In genomic region chr3:129101370-129102138, GRCh38 we compare ENCODE assay signal across 23 cellular contexts. TPM values are rescaled to one million over a fixed set of nuclear protein-coding genes. Genes with fewer than 3 reads are reported as not detected.
DNase-seq lines count a peak whose midpoint lies in the region; ATAC-seq, FAIRE-seq and TF ChIP-seq lines count a peak whose summit lies in the region.
"Had no signal": no experiment of that assay in that cellular context is flagged by ENCODE, and none has a peak within 500 bp of the region (broad histone marks: within the 10 kb centered on the region; RNA-seq: fewer than 3 reads in every experiment).

No MANE protein-coding gene starts in this region.

- no peak overlapping the region for H3K4me3 Mint-ChIP-seq in activated T-cell treated with anti-CD3 and anti-CD28 coated beads, Interleukin-2, amount 50 U/mL, for 72 hours
- H3K4me3 Mint-ChIP-seq in activated T-cell treated with anti-CD3 and anti-CD28 coated beads, Interleukin-2, amount 50 U/mL, for 4 hours: no peak overlapping the region
- H3K4me3 Mint-ChIP-seq in activated T-helper 17 cell treated with anti-CD3 and anti-CD28 coated beads, Interleukin-2, amount 50 U/mL, for 72 hours: no peak overlapping the region
- no peak overlapping the region for H3K4me3 Mint-ChIP-seq in stimulated activated effector memory CD8-positive, alpha-beta T cell treated with anti-CD3 and anti-CD28 coated beads, Interleukin-12 subunit alpha, Interleukin-12 subunit beta, amount 100 ng/mL, for 72 hours
- H3K4me3 Mint-ChIP-seq: memory B cell; stimulated activated memory B cell treated with anti-CD40 and anti-IgM and Interleukin-4, amounts not matched to agents 10 μg/mL and 1 μg/mL and 100 μg/mL, for 72 hours had no signal

- H3K36me3 ChIP-seq in heart right ventricle (peaks cover 0 to 34% (median 0%) of the 10 kb centered on the region in 9 donors), lower lobe of right lung (peaks cover 26% of the 10 kb centered on the region)

- no peak overlapping the region for H3K27ac ChIP-seq in heart right ventricle
- H3K27ac ChIP-seq in lower lobe of right lung: no peak overlapping the region
- H3K27ac ChIP-seq: coronary artery, epithelial cell of prostate, gastrocnemius medialis, PC-9 had no signal

- H3K4me3 ChIP-seq in heart right ventricle: no peak overlapping the region
- no peak overlapping the region for H3K4me3 ChIP-seq in lower lobe of right lung
- H3K4me3 ChIP-seq: coronary artery, gastrocnemius medialis, PC-9 had no signal

- WGBS in heart right ventricle, 2 donors: 48 to 56% methylated on average over 12 of the region's 12 CpGs

- H3K4me1 Mint-ChIP-seq in activated T-cell treated with anti-CD3 and anti-CD28 coated beads, Interleukin-2, amount 50 U/mL, for 72 hours (ENCODE audit: low read depth): peaks cover 83% of the 10 kb centered on the region
- peaks cover 70% of the 10 kb centered on the region for H3K4me1 Mint-ChIP-seq in activated T-cell treated with anti-CD3 and anti-CD28 coated beads, Interleukin-2, amount 50 U/mL, for 4 hours (ENCODE audit: low read depth)
- peaks cover 38% of the 10 kb centered on the region for H3K4me1 Mint-ChIP-seq in activated T-helper 17 cell treated with anti-CD3 and anti-CD28 coated beads, Interleukin-2, amount 50 U/mL, for 72 hours
- H3K4me1 Mint-ChIP-seq in stimulated activated effector memory CD8-positive, alpha-beta T cell treated with anti-CD3 and anti-CD28 coated beads, Interleukin-12 subunit alpha, Interleukin-12 subunit beta, amount 100 ng/mL, for 72 hours: peaks cover 71% of the 10 kb centered on the region
- H3K4me1 Mint-ChIP-seq: stimulated activated memory B cell treated with anti-CD40 and anti-IgM and Interleukin-4, amounts not matched to agents 10 μg/mL and 1 μg/mL and 100 μg/mL, for 72 hours had no signal

- peak in 1 of 2 donors; percentile 10 for ATAC-seq in activated T-cell treated with anti-CD3 and anti-CD28 coated beads, Interleukin-2, amount 50 U/mL, for 72 hours (replicated peaks in 1 of 2)
- ATAC-seq in activated T-cell treated with anti-CD3 and anti-CD28 coated beads, Interleukin-2, amount 50 U/mL, for 4 hours: no peak
- ATAC-seq in activated T-helper 17 cell treated with anti-CD3 and anti-CD28 coated beads, Interleukin-2, amount 50 U/mL, for 72 hours (replicated peaks): no peak
- ATAC-seq in heart right ventricle: peak in 7 of 8 donors; percentile 32 to 88 (median 57)
- ATAC-seq in stimulated activated effector memory CD8-positive, alpha-beta T cell treated with anti-CD3 and anti-CD28 coated beads, Interleukin-12 subunit alpha, Interleukin-12 subunit beta, amount 100 ng/mL, for 72 hours: no peak
- ATAC-seq in lower lobe of right lung: no peak
- ATAC-seq: gastrocnemius medialis; stimulated activated memory B cell treated with anti-CD40 and anti-IgM and Interleukin-4, amounts not matched to agents 10 μg/mL and 1 μg/mL and 100 μg/mL, for 72 hours had no signal

- H3K27me3 ChIP-seq in heart right ventricle (no peaks in the 10 kb centered on the region), lower lobe of right lung (ENCODE audit: low read depth) (no peaks in the 10 kb centered on the region)
- H3K27me3 ChIP-seq: gastrocnemius medialis had no signal

- TF ChIP-seq POLR2A in GM12892 (IDR thresholded peaks at IDR 0.05; ENCODE audit: low read depth, low read length): no peak

- H3K4me1 ChIP-seq in heart right ventricle (peaks cover 0 to 26% (median 18%) of the 10 kb centered on the region in 9 donors), lower lobe of right lung (peaks cover 7% of the 10 kb centered on the region)
- H3K4me1 ChIP-seq: Caco-2, gastrocnemius medialis had no signal

- no peak for FAIRE-seq in GM12892 (lab: Jason Lieb, UNC)
- FAIRE-seq: G401.6, small intestine had no signal

- H3K27me3 Mint-ChIP-seq in activated T-cell treated with anti-CD3 and anti-CD28 coated beads, Interleukin-2, amount 50 U/mL, for 72 hours (ENCODE audit: low read depth): no peaks in the 10 kb centered on the region
- no peaks in the 10 kb centered on the region for H3K27me3 Mint-ChIP-seq in activated T-cell treated with anti-CD3 and anti-CD28 coated beads, Interleukin-2, amount 50 U/mL, for 4 hours (ENCODE audit: low read depth)
- no peaks in the 10 kb centered on the region for H3K27me3 Mint-ChIP-seq in activated T-helper 17 cell treated with anti-CD3 and anti-CD28 coated beads, Interleukin-2, amount 50 U/mL, for 72 hours
- H3K27me3 Mint-ChIP-seq: memory B cell; stimulated activated memory B cell treated with anti-CD40 and anti-IgM and Interleukin-4, amounts not matched to agents 10 μg/mL and 1 μg/mL and 100 μg/mL, for 72 hours had no signal

- H3K9me3 Mint-ChIP-seq in activated T-cell treated with anti-CD3 and anti-CD28 coated beads, Interleukin-2, amount 50 U/mL, for 72 hours: no peaks in the 10 kb centered on the region
- H3K9me3 Mint-ChIP-seq in activated T-cell treated with anti-CD3 and anti-CD28 coated beads, Interleukin-2, amount 50 U/mL, for 4 hours: no peaks in the 10 kb centered on the region
- no peaks in the 10 kb centered on the region for H3K9me3 Mint-ChIP-seq in activated T-helper 17 cell treated with anti-CD3 and anti-CD28 coated beads, Interleukin-2, amount 50 U/mL, for 72 hours
- no peaks in the 10 kb centered on the region for H3K9me3 Mint-ChIP-seq in stimulated activated effector memory CD8-positive, alpha-beta T cell treated with anti-CD3 and anti-CD28 coated beads, Interleukin-12 subunit alpha, Interleukin-12 subunit beta, amount 100 ng/mL, for 72 hours

- TF ChIP-seq CTCF in heart right ventricle (IDR thresholded peaks at IDR 0.05) (no peak), lower lobe of right lung (IDR thresholded peaks at IDR 0.05) (no peak)

- peaks cover 8 to 21% of the 10 kb centered on the region in 2 donors for H3K36me3 Mint-ChIP-seq in activated T-cell treated with anti-CD3 and anti-CD28 coated beads, Interleukin-2, amount 50 U/mL, for 72 hours (ENCODE audit: insufficient read depth in 2 of 2)
- peaks cover 20% of the 10 kb centered on the region for H3K36me3 Mint-ChIP-seq in activated T-cell treated with anti-CD3 and anti-CD28 coated beads, Interleukin-2, amount 50 U/mL, for 4 hours (ENCODE audit: insufficient read depth)
- peaks cover 44% of the 10 kb centered on the region for H3K36me3 Mint-ChIP-seq in activated T-helper 17 cell treated with anti-CD3 and anti-CD28 coated beads, Interleukin-2, amount 50 U/mL, for 72 hours (ENCODE audit: low read depth)
- peaks cover 50% of the 10 kb centered on the region for H3K36me3 Mint-ChIP-seq in stimulated activated effector memory CD8-positive, alpha-beta T cell treated with anti-CD3 and anti-CD28 coated beads, Interleukin-12 subunit alpha, Interleukin-12 subunit beta, amount 100 ng/mL, for 72 hours

- H3K27ac Mint-ChIP-seq in activated T-cell treated with anti-CD3 and anti-CD28 coated beads, Interleukin-2, amount 50 U/mL, for 72 hours: peak overlapping the region; percentile 34
- H3K27ac Mint-ChIP-seq in activated T-helper 17 cell treated with anti-CD3 and anti-CD28 coated beads, Interleukin-2, amount 50 U/mL, for 72 hours: peak overlapping the region; percentile 28
- peak overlapping the region; percentile 10 for H3K27ac Mint-ChIP-seq in stimulated activated effector memory CD8-positive, alpha-beta T cell treated with anti-CD3 and anti-CD28 coated beads, Interleukin-12 subunit alpha, Interleukin-12 subunit beta, amount 100 ng/mL, for 72 hours
- H3K27ac Mint-ChIP-seq: memory B cell; stimulated activated memory B cell treated with anti-CD40 and anti-IgM and Interleukin-4, amounts not matched to agents 10 μg/mL and 1 μg/mL and 100 μg/mL, for 72 hours had no signal

- no peak for DNase-seq in activated T-cell treated with anti-CD3 and anti-CD28 coated beads, Interleukin-2, amount 50 U/mL, for 72 hours
- no peak for DNase-seq in activated T-cell treated with anti-CD3 and anti-CD28 coated beads, Interleukin-2, amount 50 U/mL, for 4 hours
- DNase-seq in heart right ventricle (no peak), GM12892 (ENCODE audit: insufficient read length) (no peak), lower lobe of right lung (no peak)
- DNase-seq in stimulated activated effector memory CD8-positive, alpha-beta T cell treated with anti-CD3 and anti-CD28 coated beads, Interleukin-12 subunit alpha, Interleukin-12 subunit beta, amount 100 ng/mL, for 72 hours (ENCODE audit: low spot score in 2 of 2): no peak
- DNase-seq in stimulated activated CD4-positive, alpha-beta T cell treated with anti-CD3 and anti-CD28 coated beads, Interleukin-1b, Interleukin-23, amount 100 ng/mL, for 48 hours: no peak
- DNase-seq: amniotic stem cell, Caco-2, gastrocnemius medialis, H7, NCI-H2081, NCI-H526, PC-9, small intestine had no signal

- intact Hi-C loops in heart right ventricle (cut with DNase I): no loop called here
- intact Hi-C loops in lower lobe of right lung (cut with DNase I): no loop called here

- H3K9me3 ChIP-seq in heart right ventricle (no peaks in the 10 kb centered on the region), lower lobe of right lung (no peaks in the 10 kb centered on the region)
- H3K9me3 ChIP-seq: Caco-2, gastrocnemius medialis had no signal

RNA-seq across cellular contexts. Expression of gene RAB43, which starts 20.1 kb away (rescaled TPM):
- 10 to 100 TPM; 82.5 to 95.5 TPM for total RNA-seq in activated T-cell treated with anti-CD3 and anti-CD28 coated beads, Interleukin-2, amount 50 U/mL, for 72 hours
- 10 to 100 TPM; 24.4 to 30.6 (median 25.0) TPM for total RNA-seq in activated T-cell treated with anti-CD3 and anti-CD28 coated beads, Interleukin-2, amount 50 U/mL, for 4 hours
- 10 to 100 TPM; 26.1 to 49.7 TPM for total RNA-seq in activated T-helper 17 cell treated with anti-CD3 and anti-CD28 coated beads, Interleukin-2, amount 50 U/mL, for 72 hours
- total RNA-seq in heart right ventricle (1 to 10 TPM in 9 of 10 donors, under 1 TPM in 1; 0.96 to 8.2 (median 4.1) TPM), lower lobe of right lung (29.9 TPM)
- polyA plus RNA-seq in heart right ventricle: 1 to 10 TPM; 2.5 to 4.0 TPM
- polyA plus RNA-seq in GM12892 (2012; ENCODE audit: missing spikeins): 1.0 TPM

RNA-seq across cellular contexts. Expression of gene GP9, which starts 41.0 kb away (rescaled TPM):
- not detected for total RNA-seq in activated T-cell treated with anti-CD3 and anti-CD28 coated beads, Interleukin-2, amount 50 U/mL, for 72 hours
- total RNA-seq in activated T-cell treated with anti-CD3 and anti-CD28 coated beads, Interleukin-2, amount 50 U/mL, for 4 hours: not detected
- not detected for total RNA-seq in activated T-helper 17 cell treated with anti-CD3 and anti-CD28 coated beads, Interleukin-2, amount 50 U/mL, for 72 hours
- total RNA-seq in heart right ventricle: not detected
- polyA plus RNA-seq in heart right ventricle: under 1 TPM in 1 of 2 donors, not detected in 1; 0.13 TPM
- not detected for polyA plus RNA-seq in GM12892 (2012; ENCODE audit: missing spikeins)
- 2.6 TPM for total RNA-seq in lower lobe of right lung
- total RNA-seq: Caco-2, H7, osteocyte, PC-9, urinary bladder had no signal
- polyA plus RNA-seq: urinary bladder had no signal

RNA-seq across cellular contexts. Expression of gene ISY1, which starts 59.3 kb away (rescaled TPM):
- 10 to 100 TPM; 50.2 to 68.9 TPM for total RNA-seq in activated T-cell treated with anti-CD3 and anti-CD28 coated beads, Interleukin-2, amount 50 U/mL, for 72 hours
- 100 to 1,000 TPM in 1 of 3 donors, 10 to 100 TPM in 2; 93.1 to 101 (median 93.9) TPM for total RNA-seq in activated T-cell treated with anti-CD3 and anti-CD28 coated beads, Interleukin-2, amount 50 U/mL, for 4 hours
- total RNA-seq in activated T-helper 17 cell treated with anti-CD3 and anti-CD28 coated beads, Interleukin-2, amount 50 U/mL, for 72 hours: 10 to 100 TPM; 59.3 to 70.9 TPM
- 10 to 100 TPM; 26.7 to 35.4 (median 29.7) TPM for total RNA-seq in heart right ventricle
- 10 to 100 TPM; 15.9 to 24.0 TPM for polyA plus RNA-seq in heart right ventricle
- 36.9 TPM for polyA plus RNA-seq in GM12892 (2012; ENCODE audit: missing spikeins)
- 31.0 TPM for total RNA-seq in lower lobe of right lung

Comparison
In these comparisons a context has a peak if more than half of its experiments do, and no peak if none do; other contexts are left out.
1. ATAC-seq: peak in heart right ventricle (7 of 8); none in activated T-cell treated with anti-CD3 and anti-CD28 coated beads, Interleukin-2, amount 50 U/mL, for 4 hours (0 of 2), activated T-helper 17 cell treated with anti-CD3 and anti-CD28 coated beads, Interleukin-2, amount 50 U/mL, for 72 hours (single experiment), stimulated activated effector memory CD8-positive, alpha-beta T cell treated with anti-CD3 and anti-CD28 coated beads, Interleukin-12 subunit alpha, Interleukin-12 subunit beta, amount 100 ng/mL, for 72 hours (single experiment) and lower lobe of right lung (0 of 2).
2. Peak in every context shown above with its lines, with median percentiles within 50 percentile points of each other: H3K27ac Mint-ChIP-seq.